ENCODE assay signal across 8 cellular contexts in genomic region chr15:73994419-73994883, GRCh38. TPM values are rescaled to one million over a fixed set of nuclear protein-coding genes. Genes with fewer than 3 reads are reported as not detected.
DNase-seq lines count a peak whose midpoint lies in the region; ATAC-seq and TF ChIP-seq lines count a peak whose summit lies in the region.

A gene with protein sequence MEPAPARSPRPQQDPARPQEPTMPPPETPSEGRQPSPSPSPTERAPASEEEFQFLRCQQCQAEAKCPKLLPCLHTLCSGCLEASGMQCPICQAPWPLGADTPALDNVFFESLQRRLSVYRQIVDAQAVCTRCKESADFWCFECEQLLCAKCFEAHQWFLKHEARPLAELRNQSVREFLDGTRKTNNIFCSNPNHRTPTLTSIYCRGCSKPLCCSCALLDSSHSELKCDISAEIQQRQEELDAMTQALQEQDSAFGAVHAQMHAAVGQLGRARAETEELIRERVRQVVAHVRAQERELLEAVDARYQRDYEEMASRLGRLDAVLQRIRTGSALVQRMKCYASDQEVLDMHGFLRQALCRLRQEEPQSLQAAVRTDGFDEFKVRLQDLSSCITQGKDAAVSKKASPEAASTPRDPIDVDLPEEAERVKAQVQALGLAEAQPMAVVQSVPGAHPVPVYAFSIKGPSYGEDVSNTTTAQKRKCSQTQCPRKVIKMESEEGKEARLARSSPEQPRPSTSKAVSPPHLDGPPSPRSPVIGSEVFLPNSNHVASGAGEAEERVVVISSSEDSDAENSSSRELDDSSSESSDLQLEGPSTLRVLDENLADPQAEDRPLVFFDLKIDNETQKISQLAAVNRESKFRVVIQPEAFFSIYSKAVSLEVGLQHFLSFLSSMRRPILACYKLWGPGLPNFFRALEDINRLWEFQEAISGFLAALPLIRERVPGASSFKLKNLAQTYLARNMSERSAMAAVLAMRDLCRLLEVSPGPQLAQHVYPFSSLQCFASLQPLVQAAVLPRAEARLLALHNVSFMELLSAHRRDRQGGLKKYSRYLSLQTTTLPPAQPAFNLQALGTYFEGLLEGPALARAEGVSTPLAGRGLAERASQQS (plus strand): TSS chr15:73994716. CDS start chr15:73994813, 97 bp downstream.

- DNase-seq in BE2C: peak; percentile 97
- peak; percentile 91 for DNase-seq in NCI-H69 (lab: John Stamatoyannopoulos, UW)
- DNase-seq in activated CD4-positive, alpha-beta T cell treated with anti-CD3 and anti-CD28 coated beads, Interleukin-2, amount 50 U/mL, for 1 hour: peak; percentile 88
- peak; percentile 95 for DNase-seq in dedifferentiated amniotic fluid mesenchymal stem cell (ENCODE audit: extremely low spot score)
- DNase-seq in left lobe of liver (ENCODE audit: low spot score): peak; percentile 97
- peak; percentile 91 for DNase-seq in stimulated activated CD4-positive, alpha-beta T cell treated with anti-CD3 and anti-CD28 coated beads, Interleukin-2, amount 100 ng/mL, for 4 hours (ENCODE audit: low read depth)

- peak; percentile 64 for ATAC-seq in GM19324 (IDR thresholded peaks at IDR 0.05; ENCODE audit: low FRiP score, unreplicated experiment)
- ATAC-seq in HG03469 (IDR thresholded peaks at IDR 0.05; ENCODE audit: unreplicated experiment): peak; percentile 38
- ATAC-seq in left lobe of liver: peak; percentile 87

- peaks cover 2% of the 10 kb centered on the region; the same call in 1 of the 2 replicates for H3K36me3 ChIP-seq in BE2C

- no peak for TF ChIP-seq CTCF in BE2C (IDR thresholded peaks at IDR 0.05; ENCODE audit: low read depth, low read length)

- H3K4me3 ChIP-seq in BE2C (ENCODE audit: low read depth, low read length): peak within 1 kb of the TSS; percentile 91

- H3K4me1 ChIP-seq in BE2C: peaks cover 4% of the 10 kb centered on the region; the same call in 1 of the 2 replicates

- no peaks in the 10 kb centered on the region for H3K27me3 ChIP-seq in BE2C

- H3K9me3 ChIP-seq in BE2C: no peaks in the 10 kb centered on the region

RNA-seq across cellular contexts. Expression of the gene that starts here (rescaled TPM):
- 54.6 TPM for polyA plus RNA-seq in BE2C (2012; ENCODE audit: insufficient read depth, insufficient read length, low read depth)
- total RNA-seq in left lobe of liver: 15.5 TPM

Comparison
In these comparisons a context has a peak if more than half of its experiments do, and no peak if none do; other contexts are left out.
1. Peak in every context shown above with its lines: DNase-seq, ATAC-seq and H3K4me3 ChIP-seq.